1 cellular context compared by ENCODE assay signal in the genomic region with DNA sequence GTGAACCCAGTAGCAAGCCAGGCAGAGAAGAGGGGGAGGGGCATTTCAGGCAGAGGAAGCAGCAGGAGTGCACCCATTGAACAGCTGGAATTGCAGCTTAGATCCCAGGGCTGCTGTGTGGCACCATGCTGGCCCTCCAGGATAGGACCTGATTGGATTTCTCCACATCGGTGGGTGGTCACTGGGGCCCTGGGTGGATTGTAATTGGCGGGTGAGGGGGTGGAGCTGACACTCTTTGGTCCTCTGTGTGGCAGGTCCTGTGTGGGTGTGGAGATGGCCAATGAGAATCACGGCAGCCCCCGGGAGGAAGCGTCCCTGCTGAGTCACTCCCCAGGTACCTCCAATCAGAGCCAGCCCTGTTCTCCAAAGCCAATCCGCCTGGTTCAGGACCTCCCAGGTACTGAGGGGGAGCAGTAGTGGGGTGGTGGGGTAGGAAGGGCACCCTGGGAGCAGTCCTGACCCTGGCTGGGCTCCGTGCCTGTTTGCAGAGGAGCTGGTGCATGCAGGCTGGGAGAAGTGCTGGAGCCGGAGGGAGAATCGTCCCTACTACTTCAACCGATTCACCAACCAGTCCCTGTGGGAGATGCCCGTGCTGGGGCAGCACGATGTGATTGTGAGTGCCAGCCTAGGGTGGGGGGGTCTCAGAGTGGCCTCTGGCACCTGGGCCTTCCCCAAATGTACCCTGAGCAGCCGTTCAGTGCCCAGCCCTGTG.
TF ChIP-seq lines count a peak whose summit lies in the region.

No MANE protein-coding gene starts in this region.

TF ChIP-seq in GM12878, 131 proteins besides CTCF, POLR2A, EP300 and RAD21:
- TF ChIP-seq, protein P1, sequence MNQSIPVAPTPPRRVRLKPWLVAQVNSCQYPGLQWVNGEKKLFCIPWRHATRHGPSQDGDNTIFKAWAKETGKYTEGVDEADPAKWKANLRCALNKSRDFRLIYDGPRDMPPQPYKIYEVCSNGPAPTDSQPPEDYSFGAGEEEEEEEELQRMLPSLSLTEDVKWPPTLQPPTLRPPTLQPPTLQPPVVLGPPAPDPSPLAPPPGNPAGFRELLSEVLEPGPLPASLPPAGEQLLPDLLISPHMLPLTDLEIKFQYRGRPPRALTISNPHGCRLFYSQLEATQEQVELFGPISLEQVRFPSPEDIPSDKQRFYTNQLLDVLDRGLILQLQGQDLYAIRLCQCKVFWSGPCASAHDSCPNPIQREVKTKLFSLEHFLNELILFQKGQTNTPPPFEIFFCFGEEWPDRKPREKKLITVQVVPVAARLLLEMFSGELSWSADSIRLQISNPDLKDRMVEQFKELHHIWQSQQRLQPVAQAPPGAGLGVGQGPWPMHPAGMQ (IDR thresholded peaks at IDR 0.05; ENCODE audit: borderline replicate concordance) = no peak
- TF ChIP-seq JUNB (IDR thresholded peaks at IDR 0.05) (no peak), KLF5 (IDR thresholded peaks at IDR 0.05; ENCODE audit: partially characterized antibody) (no peak), NBN (IDR thresholded peaks at IDR 0.05) (no peak), FOS (IDR thresholded peaks at IDR 0.05; ENCODE audit: borderline replicate concordance, extremely low read depth, insufficient read length) (no peak), MYC (IDR thresholded peaks at IDR 0.05; ENCODE audit: insufficient read depth, insufficient read length, insufficient replicate concordance, low read length, severe bottlenecking) (no peak), BCL11A (IDR thresholded peaks at IDR 0.05; ENCODE audit: low read depth, low read length) (no peak), JUND (IDR thresholded peaks at IDR 0.05; ENCODE audit: low read depth, low read length) (no peak), ZSCAN29 (IDR thresholded peaks at IDR 0.05) (no peak), BMI1 (IDR thresholded peaks at IDR 0.05; ENCODE audit: borderline replicate concordance) (no peak), NRF1 (conservative IDR thresholded peaks at IDR 0.05; ENCODE audit: low read depth, low read length) (no peak), MTA2 (IDR thresholded peaks at IDR 0.05; ENCODE audit: low read depth) (no peak)
- TF ChIP-seq, protein P2, sequence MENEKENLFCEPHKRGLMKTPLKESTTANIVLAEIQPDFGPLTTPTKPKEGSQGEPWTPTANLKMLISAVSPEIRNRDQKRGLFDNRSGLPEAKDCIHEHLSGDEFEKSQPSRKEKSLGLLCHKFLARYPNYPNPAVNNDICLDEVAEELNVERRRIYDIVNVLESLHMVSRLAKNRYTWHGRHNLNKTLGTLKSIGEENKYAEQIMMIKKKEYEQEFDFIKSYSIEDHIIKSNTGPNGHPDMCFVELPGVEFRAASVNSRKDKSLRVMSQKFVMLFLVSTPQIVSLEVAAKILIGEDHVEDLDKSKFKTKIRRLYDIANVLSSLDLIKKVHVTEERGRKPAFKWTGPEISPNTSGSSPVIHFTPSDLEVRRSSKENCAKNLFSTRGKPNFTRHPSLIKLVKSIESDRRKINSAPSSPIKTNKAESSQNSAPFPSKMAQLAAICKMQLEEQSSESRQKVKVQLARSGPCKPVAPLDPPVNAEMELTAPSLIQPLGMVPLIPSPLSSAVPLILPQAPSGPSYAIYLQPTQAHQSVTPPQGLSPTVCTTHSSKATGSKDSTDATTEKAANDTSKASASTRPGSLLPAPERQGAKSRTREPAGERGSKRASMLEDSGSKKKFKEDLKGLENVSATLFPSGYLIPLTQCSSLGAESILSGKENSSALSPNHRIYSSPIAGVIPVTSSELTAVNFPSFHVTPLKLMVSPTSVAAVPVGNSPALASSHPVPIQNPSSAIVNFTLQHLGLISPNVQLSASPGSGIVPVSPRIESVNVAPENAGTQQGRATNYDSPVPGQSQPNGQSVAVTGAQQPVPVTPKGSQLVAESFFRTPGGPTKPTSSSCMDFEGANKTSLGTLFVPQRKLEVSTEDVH (IDR thresholded peaks at IDR 0.05; ENCODE audit: low read depth, partially characterized antibody) = no peak
- TF ChIP-seq, protein P3, sequence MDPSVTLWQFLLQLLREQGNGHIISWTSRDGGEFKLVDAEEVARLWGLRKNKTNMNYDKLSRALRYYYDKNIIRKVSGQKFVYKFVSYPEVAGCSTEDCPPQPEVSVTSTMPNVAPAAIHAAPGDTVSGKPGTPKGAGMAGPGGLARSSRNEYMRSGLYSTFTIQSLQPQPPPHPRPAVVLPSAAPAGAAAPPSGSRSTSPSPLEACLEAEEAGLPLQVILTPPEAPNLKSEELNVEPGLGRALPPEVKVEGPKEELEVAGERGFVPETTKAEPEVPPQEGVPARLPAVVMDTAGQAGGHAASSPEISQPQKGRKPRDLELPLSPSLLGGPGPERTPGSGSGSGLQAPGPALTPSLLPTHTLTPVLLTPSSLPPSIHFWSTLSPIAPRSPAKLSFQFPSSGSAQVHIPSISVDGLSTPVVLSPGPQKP (IDR thresholded peaks at IDR 0.05; ENCODE audit: low read depth, low read length) = no peak
- TF ChIP-seq, protein P4, sequence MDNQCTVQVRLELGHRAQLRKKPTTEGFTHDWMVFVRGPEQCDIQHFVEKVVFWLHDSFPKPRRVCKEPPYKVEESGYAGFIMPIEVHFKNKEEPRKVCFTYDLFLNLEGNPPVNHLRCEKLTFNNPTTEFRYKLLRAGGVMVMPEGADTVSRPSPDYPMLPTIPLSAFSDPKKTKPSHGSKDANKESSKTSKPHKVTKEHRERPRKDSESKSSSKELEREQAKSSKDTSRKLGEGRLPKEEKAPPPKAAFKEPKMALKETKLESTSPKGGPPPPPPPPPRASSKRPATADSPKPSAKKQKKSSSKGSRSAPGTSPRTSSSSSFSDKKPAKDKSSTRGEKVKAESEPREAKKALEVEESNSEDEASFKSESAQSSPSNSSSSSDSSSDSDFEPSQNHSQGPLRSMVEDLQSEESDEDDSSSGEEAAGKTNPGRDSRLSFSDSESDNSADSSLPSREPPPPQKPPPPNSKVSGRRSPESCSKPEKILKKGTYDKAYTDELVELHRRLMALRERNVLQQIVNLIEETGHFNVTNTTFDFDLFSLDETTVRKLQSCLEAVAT (IDR thresholded peaks at IDR 0.05) = no peak
